In the genomic region with DNA sequence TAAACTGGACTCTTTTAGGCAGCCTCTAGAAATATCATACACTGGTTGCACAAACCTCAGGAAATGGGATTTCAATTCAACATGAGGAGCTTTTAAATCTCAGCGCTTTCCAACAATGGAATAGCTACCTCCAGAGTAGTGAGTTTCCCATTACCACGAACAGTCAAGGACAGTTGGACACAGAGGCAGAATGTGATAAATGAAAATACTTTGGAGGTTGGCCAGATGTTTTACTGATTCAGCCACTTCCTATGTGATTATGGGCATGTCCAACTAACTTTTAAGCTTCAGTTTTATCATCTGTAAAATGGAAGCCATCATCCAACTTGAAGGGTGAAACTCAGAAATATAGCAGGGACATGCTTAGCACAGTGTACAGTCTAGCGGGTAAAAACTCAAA, we compare ENCODE assay signal across 14 cellular contexts. TPM values are rescaled to one million over a fixed set of nuclear protein-coding genes. Genes with fewer than 3 reads are reported as not detected.
A peak's percentile ranks its signal among the peaks of the same experiment; 100 is the strongest.
DNase-seq lines count a peak whose midpoint lies in the region; ATAC-seq, FAIRE-seq and TF ChIP-seq lines count a peak whose summit lies in the region.
"Had no signal": no experiment of that assay in that cellular context is flagged by ENCODE, and none has a peak within 500 bp of the region (broad histone marks: within the 10 kb centered on the region; RNA-seq: fewer than 3 reads in every experiment).

No MANE protein-coding gene starts in this region.

- peaks cover 41% of the 10 kb centered on the region for H3K36me3 Mint-ChIP-seq in activated CD8-positive, alpha-beta T cell treated with anti-CD3 and anti-CD28 coated beads, Interleukin-2, amount 10 ng/mL, durations not matched to agents 7 days and 5 days (ENCODE audit: low read depth)
- peaks cover 3 to 17% (median 6%) of the 10 kb centered on the region in 3 donors for H3K36me3 Mint-ChIP-seq in immature natural killer cell

- H3K4me3 ChIP-seq in A549 (no peak overlapping the region), DOHH2 (ENCODE audit: low read length) (peak overlapping the region; percentile 99; the same call in 1 of the 2 replicates)
- H3K4me3 ChIP-seq: cardiac muscle cell, SJSA1 had no signal

- peaks cover 67% of the 10 kb centered on the region for H3K4me1 Mint-ChIP-seq in activated CD8-positive, alpha-beta T cell treated with anti-CD3 and anti-CD28 coated beads, Interleukin-2, amount 10 ng/mL, durations not matched to agents 7 days and 5 days (ENCODE audit: low read depth)
- peaks cover 67 to 76% of the 10 kb centered on the region in 2 donors for H3K4me1 Mint-ChIP-seq in immature natural killer cell

- ATAC-seq in A549: no peak
- no peak for ATAC-seq in activated CD8-positive, alpha-beta T cell treated with anti-CD3 and anti-CD28 coated beads, Interleukin-2, amount 10 ng/mL, durations not matched to agents 7 days and 5 days
- ATAC-seq: left cardiac atrium had no signal

- POLR2A ChIA-PET in A549 (lab: Yijun Ruan, JAX): no interaction called here
- POLR2A ChIA-PET in activated CD8-positive, alpha-beta T cell treated with anti-CD3 and anti-CD28 coated beads, Interleukin-2, amount 10 ng/mL, durations not matched to agents 7 days and 5 days (lab: Charles Lee): interaction anchor here (1.2 to 1.5 kb wide), 2 partner anchors 11 to 85 kb away, joined by 3 to 5 read pairs; a partner anchor contains a TSS

- DNase-seq in A549 (ENCODE audit: low read depth in 1 of 2, low spot score in 1 of 2) (no peak), immature natural killer cell (no peak), DMS79 treated with DMSO at 0.1 percent for 48 hours (lab: John Stamatoyannopoulos, UW) (no peak), GDM1 (lab: John Stamatoyannopoulos, UW) (no peak), D721Med (ENCODE audit: insufficient read length, low spot score) (no peak)
- no peak for DNase-seq in activated CD8-positive, alpha-beta T cell treated with anti-CD3 and anti-CD28 coated beads, Interleukin-2, amount 10 ng/mL, durations not matched to agents 7 days and 5 days
- DNase-seq in effector CD8-positive, alpha-beta T cell (lab: John Stamatoyannopoulos, UW): no peak
- DNase-seq: C1 segment of cervical spinal cord, left cardiac atrium, NCI-H345, tibial artery had no signal

- H3K27ac Mint-ChIP-seq in activated CD8-positive, alpha-beta T cell treated with anti-CD3 and anti-CD28 coated beads, Interleukin-2, amount 10 ng/mL, durations not matched to agents 7 days and 5 days: peak overlapping the region; percentile 56
- H3K27ac Mint-ChIP-seq in immature natural killer cell: peak overlapping the region; percentile 82 to 96 (median 88)

- H3K4me3 Mint-ChIP-seq in activated CD8-positive, alpha-beta T cell treated with anti-CD3 and anti-CD28 coated beads, Interleukin-2, amount 10 ng/mL, durations not matched to agents 7 days and 5 days: peak overlapping the region; percentile 82
- H3K4me3 Mint-ChIP-seq in immature natural killer cell: peak overlapping the region in 3 of 5 donors; percentile 70 to 95 (median 93)

- no peaks in the 10 kb centered on the region for H3K27me3 ChIP-seq in DOHH2 (ENCODE audit: control insufficient read depth, low read length)
- H3K27me3 ChIP-seq: cardiac muscle cell, SJSA1, tibial artery had no signal

- no peaks in the 10 kb centered on the region for H4K20me1 ChIP-seq in DOHH2 (ENCODE audit: control insufficient read depth, insufficient read depth, low read depth, low read length)

- H3K27ac ChIP-seq in A549 (no peak overlapping the region), DOHH2 (ENCODE audit: low read depth, low read length) (no peak overlapping the region)
- H3K27ac ChIP-seq: cardiac muscle cell, SJSA1, tibial artery had no signal

- peaks cover 61% of the 10 kb centered on the region for H3K36me3 ChIP-seq in DOHH2 (ENCODE audit: control insufficient read depth, low read length)

- peaks cover 85% of the 10 kb centered on the region for H3K79me2 ChIP-seq in DOHH2 (ENCODE audit: control insufficient read depth, low read length)

- no peak for TF ChIP-seq POLR2A in A549 (IDR thresholded peaks at IDR 0.05; ENCODE audit: low read length)

- no peak for TF ChIP-seq EP300 in A549 (IDR thresholded peaks at IDR 0.05)

- no peaks in the 10 kb centered on the region for H3K9me2 ChIP-seq in DOHH2 (replicated peaks; ENCODE audit: control insufficient read depth, low read length)

- CTCF ChIA-PET in A549 (lab: Yijun Ruan, JAX): interaction anchor here (0.8 to 1.5 kb wide), 2 partner anchors 11 to 138 kb away, joined by 3 read pairs; no protein-coding TSS in a partner anchor
- CTCF ChIA-PET in activated CD8-positive, alpha-beta T cell treated with anti-CD3 and anti-CD28 coated beads, Interleukin-2, amount 10 ng/mL, durations not matched to agents 7 days and 5 days (lab: Charles Lee): interaction anchor here (0.8 to 1.4 kb wide), 2 partner anchors 10 to 269 kb away, joined by 3 read pairs; no protein-coding TSS in a partner anchor

- H3K27me3 Mint-ChIP-seq in activated CD8-positive, alpha-beta T cell treated with anti-CD3 and anti-CD28 coated beads, Interleukin-2, amount 10 ng/mL, durations not matched to agents 7 days and 5 days (ENCODE audit: low read depth): no peaks in the 10 kb centered on the region
- peaks cover 0 to 12% (median 0%) of the 10 kb centered on the region in 3 donors for H3K27me3 Mint-ChIP-seq in immature natural killer cell (ENCODE audit: low read depth in 3 of 3)

- H3K9me3 ChIP-seq in A549 (no peaks in the 10 kb centered on the region), DOHH2 (ENCODE audit: control insufficient read depth, insufficient read depth, low read length) (no peaks in the 10 kb centered on the region)
- H3K9me3 ChIP-seq: SJSA1, tibial artery had no signal

- H3K9me3 Mint-ChIP-seq in activated CD8-positive, alpha-beta T cell treated with anti-CD3 and anti-CD28 coated beads, Interleukin-2, amount 10 ng/mL, durations not matched to agents 7 days and 5 days (ENCODE audit: insufficient read depth): no peaks in the 10 kb centered on the region
- no peaks in the 10 kb centered on the region for H3K9me3 Mint-ChIP-seq in immature natural killer cell

- no peak for TF ChIP-seq RAD21 in A549 (conservative IDR thresholded peaks at IDR 0.05 in 1 of 2, IDR thresholded peaks at IDR 0.05 in 1 of 2)

- H3K4me2 ChIP-seq in A549: peak overlapping the region; percentile 71
- H3K4me2 ChIP-seq in DOHH2 (ENCODE audit: low read length): peak overlapping the region; percentile 83

- H3K4me1 ChIP-seq in A549: peaks cover 16% of the 10 kb centered on the region
- H3K4me1 ChIP-seq in DOHH2 (ENCODE audit: control insufficient read depth, low read length): peaks cover 44% of the 10 kb centered on the region

- TF ChIP-seq CTCF in A549 (IDR thresholded peaks at IDR 0.05) (no peak), DOHH2 (IDR thresholded peaks at IDR 0.05; ENCODE audit: low read depth, low read length, poor library complexity, severe bottlenecking) (no peak), D721Med (IDR thresholded peaks at IDR 0.05; ENCODE audit: insufficient read depth, missing control alignments) (no peak)

- FAIRE-seq in A549 (lab: Jason Lieb, UNC) (no peak), D721Med (lab: Jason Lieb, UNC) (no peak)

- 0 out of 2 replicates have a peak, but pooled peaks cover 3% of the 10 kb centered on the region for H3F3A ChIP-seq in DOHH2 (ENCODE audit: control insufficient read depth, insufficient read depth)

- 97% methylated on average over 3 of the region's 3 CpGs for WGBS in A549 (ENCODE audit: missing lambda C conversion rate)

TF ChIP-seq in A549, 52 proteins besides CTCF, POLR2A, EP300 and RAD21:
- TF ChIP-seq CEBPB (IDR thresholded peaks at IDR 0.05): no peak
- TF ChIP-seq ZFP36 (IDR thresholded peaks at IDR 0.05; ENCODE audit: borderline replicate concordance, partially characterized antibody): no peak
- no peak for TF ChIP-seq HOXB13 (CRISPR knock-in tag; IDR thresholded peaks at IDR 0.05; ENCODE audit: low read depth)
- no peak for TF ChIP-seq CHD4 (IDR thresholded peaks at IDR 0.05; ENCODE audit: borderline replicate concordance)
- TF ChIP-seq ZC3H11A (IDR thresholded peaks at IDR 0.05): no peak
- no peak for TF ChIP-seq RARB (CRISPR knock-in tag; IDR thresholded peaks at IDR 0.05)
- no peak for TF ChIP-seq JUNB (IDR thresholded peaks at IDR 0.05)
- TF ChIP-seq EHF (CRISPR knock-in tag; IDR thresholded peaks at IDR 0.05): no peak

RNA-seq across cellular contexts. Expression of a gene that starts 2.1 kb away (rescaled TPM):
- 56.0 and 60.0 TPM in 2 replicates for polyA plus RNA-seq in A549 (2011; rRNA removed)
- 28.8 and 29.0 TPM in 2 replicates for polyA plus RNA-seq in A549 (2012; cell fraction: cytosol; rRNA removed)
- 15.5 and 27.9 TPM in 2 replicates for polyA plus RNA-seq in A549 (2012; cell fraction: nucleus; rRNA removed)
- polyA plus RNA-seq in A549 (2017; fragmentation: RNase III; extraction: RNeasy Plus Mini Kit Qiagen cat#74134 plus additional on column Dnase treatment): 28.8 to 33.5 TPM (median 33.1 TPM) in 3 replicates
- polyA minus RNA-seq in A549 (2011; rRNA and poly(A)+ RNA removed): 50.3 and 56.8 TPM in 2 replicates
- total RNA-seq in activated CD8-positive, alpha-beta T cell treated with anti-CD3 and anti-CD28 coated beads, Interleukin-2, amount 10 ng/mL, durations not matched to agents 7 days and 5 days: 10 to 100 TPM; 90.0 to 90.9 TPM
- 10 to 100 TPM; 34.0 to 60.4 (median 51.0) TPM for polyA plus RNA-seq in immature natural killer cell

RNA-seq across cellular contexts. Expression of a gene that starts 51.6 kb away (rescaled TPM):
- 52.3 and 63.7 TPM in 2 replicates for polyA plus RNA-seq in A549 (2011; rRNA removed)
- polyA plus RNA-seq in A549 (2012; cell fraction: cytosol; rRNA removed): 19.4 and 22.8 TPM in 2 replicates
- polyA plus RNA-seq in A549 (2012; cell fraction: nucleus; rRNA removed): 8.8 and 12.9 TPM in 2 replicates
- 34.6 to 42.4 TPM (median 40.0 TPM) in 3 replicates for polyA plus RNA-seq in A549 (2017; fragmentation: RNase III; extraction: RNeasy Plus Mini Kit Qiagen cat#74134 plus additional on column Dnase treatment)
- polyA minus RNA-seq in A549 (2011; rRNA and poly(A)+ RNA removed): 17.1 and 17.5 TPM in 2 replicates
- total RNA-seq in activated CD8-positive, alpha-beta T cell treated with anti-CD3 and anti-CD28 coated beads, Interleukin-2, amount 10 ng/mL, durations not matched to agents 7 days and 5 days: 10 to 100 TPM; 47.9 to 50.7 TPM
- 10 to 100 TPM; 10.1 to 23.1 (median 13.3) TPM for polyA plus RNA-seq in immature natural killer cell
